In genomic region chr19:9538183-9539058, GRCh38 we compare ENCODE assay signal across 1 cellular context.
A peak's percentile ranks its signal among the peaks of the same experiment; 100 is the strongest.
TF ChIP-seq lines count a peak whose summit lies in the region.

Gene ZNF426, minus strand, starts transcription at chr19:9538645. Its CDS starts 2,413 bp downstream, at chr19:9536232.

TF ChIP-seq in H1, 55 proteins besides CTCF, POLR2A, EP300 and RAD21 (continued from another document):
- no peak; the same call in 1 of the 2 replicates for TF ChIP-seq ATF2 (IDR thresholded peaks at IDR 0.05; ENCODE audit: low read length)
- TF ChIP-seq FOSL1 (IDR thresholded peaks at IDR 0.05; ENCODE audit: insufficient read depth, low read depth, low read length): no peak
- TF ChIP-seq HDAC2 (IDR thresholded peaks at IDR 0.05; ENCODE audit: borderline replicate concordance in 1 of 2, low read depth in 2 of 2, low read length in 2 of 2): peak in 1 of 2 experiments; percentile 64; a peak in 1 of 4 replicates
- TF ChIP-seq MAFK (IDR thresholded peaks at IDR 0.05; ENCODE audit: low read depth, low read length): no peak
- peak; percentile 85 for TF ChIP-seq KDM5A (IDR thresholded peaks at IDR 0.05; ENCODE audit: low read length)
- TF ChIP-seq JUN (IDR thresholded peaks at IDR 0.05; ENCODE audit: low read depth, low read length): no peak
- TF ChIP-seq USF2 (IDR thresholded peaks at IDR 0.05; ENCODE audit: low read length): no peak
- TF ChIP-seq TEAD4 (IDR thresholded peaks at IDR 0.05; ENCODE audit: low read depth, low read length): no peak
- no peak for TF ChIP-seq POU5F1 (IDR thresholded peaks at IDR 0.05; ENCODE audit: low read depth, low read length)
- peak; percentile 82; the same call in 1 of the 2 replicates for TF ChIP-seq POLR2AphosphoS5 (IDR thresholded peaks at IDR 0.05; ENCODE audit: low read depth, low read length)
- no peak for TF ChIP-seq SAP30 (IDR thresholded peaks at IDR 0.05; ENCODE audit: insufficient read depth, insufficient replicate concordance, low read length)
- TF ChIP-seq ASH2L (IDR thresholded peaks at IDR 0.05; ENCODE audit: low read length): peak; percentile 76
- TF ChIP-seq TAF1 (IDR thresholded peaks at IDR 0.05; ENCODE audit: low read depth, low read length): peak; percentile 97
- peak; percentile 93 for TF ChIP-seq TBP (IDR thresholded peaks at IDR 0.05; ENCODE audit: low read depth, low read length)
- peak; percentile 64 for TF ChIP-seq JUND (IDR thresholded peaks at IDR 0.05; ENCODE audit: low read length)
- TF ChIP-seq RXRA (IDR thresholded peaks at IDR 0.05; ENCODE audit: insufficient read depth, low read depth, low read length): no peak
- peak; percentile 15; the same call in 1 of the 2 replicates for TF ChIP-seq E2F6 (IDR thresholded peaks at IDR 0.05)
- no peak for TF ChIP-seq EZH2 (IDR thresholded peaks at IDR 0.05; ENCODE audit: low read depth, low read length, severe bottlenecking)
- TF ChIP-seq SIRT6 (IDR thresholded peaks at IDR 0.05; ENCODE audit: low read length): no peak
- peak; percentile 80 for TF ChIP-seq ATF3 (IDR thresholded peaks at IDR 0.05; ENCODE audit: insufficient read depth, low read depth, low read length)
- no peak for TF ChIP-seq ZNF274 (IDR thresholded peaks at IDR 0.05; ENCODE audit: borderline replicate concordance, extremely low read depth, low read length)
- no peak for TF ChIP-seq TCF12 (IDR thresholded peaks at IDR 0.05; ENCODE audit: low read depth, low read length)
- TF ChIP-seq BRCA1 (IDR thresholded peaks at IDR 0.05; ENCODE audit: low read depth, low read length): peak; percentile 56; the same call in 1 of the 2 replicates
- TF ChIP-seq SP4 (IDR thresholded peaks at IDR 0.05; ENCODE audit: low read length): no peak
- no peak for TF ChIP-seq CBX5 (IDR thresholded peaks at IDR 0.05; ENCODE audit: low read depth, low read length)
- no peak for TF ChIP-seq SP2 (IDR thresholded peaks at IDR 0.05; ENCODE audit: low read length)
- TF ChIP-seq PHF8 (conservative IDR thresholded peaks at IDR 0.05; ENCODE audit: low read depth, low read length): peak; percentile 93
- TF ChIP-seq CHD7 (IDR thresholded peaks at IDR 0.05; ENCODE audit: insufficient replicate concordance, low read length): no peak
- TF ChIP-seq CHD1 (IDR thresholded peaks at IDR 0.05; ENCODE audit: low read depth, low read length): no peak
- TF ChIP-seq GTF2F1 (IDR thresholded peaks at IDR 0.05; ENCODE audit: borderline replicate concordance, low read depth, low read length): peak; percentile 71; the same call in 1 of the 2 replicates
- TF ChIP-seq CHD2 (IDR thresholded peaks at IDR 0.05; ENCODE audit: low read length): peak; percentile 63; the same call in 1 of the 2 replicates
- TF ChIP-seq NRF1 (IDR thresholded peaks at IDR 0.05; ENCODE audit: low read depth, low read length): no peak
- TF ChIP-seq SP1 (IDR thresholded peaks at IDR 0.05; ENCODE audit: low read depth, low read length): 0 out of 2 replicates have a peak, but pooled peaks have one; percentile 27
- TF ChIP-seq CREB1 (IDR thresholded peaks at IDR 0.05): peak; percentile 100
- TF ChIP-seq BACH1 (IDR thresholded peaks at IDR 0.05; ENCODE audit: low read length): no peak
TF ChIP-seq in H1: peak in this region for 23.
